Comparison of ENCODE assay signal across 8 cellular contexts in genomic region chrX:54639018-54639345, GRCh38.
DNase-seq lines count a peak whose midpoint lies in the region; ATAC-seq, FAIRE-seq and TF ChIP-seq lines count a peak whose summit lies in the region.

No MANE protein-coding gene starts in this region.

- H3K36me3 ChIP-seq in heart right ventricle (no peaks in the 10 kb centered on the region), GM12878 (ENCODE audit: control insufficient read depth in 2 of 2, insufficient read depth in 2 of 2, low read length in 1 of 2) (no peaks in the 10 kb centered on the region), mesenchymal stem cell (ENCODE audit: control insufficient read depth in 1 of 2, insufficient read depth in 2 of 2, low read depth in 1 of 2, low read length in 2 of 2) (no peaks in the 10 kb centered on the region), upper lobe of right lung (no peaks in the 10 kb centered on the region)

- TF ChIP-seq CTCF in heart right ventricle (IDR thresholded peaks at IDR 0.05): no peak
- no peak for TF ChIP-seq CTCF in GM12878 (IDR thresholded peaks at IDR 0.05 in 2 of 3, conservative IDR thresholded peaks at IDR 0.05 in 1 of 3; ENCODE audit: control insufficient read depth in 2 of 3, extremely low read depth in 1 of 3, insufficient read depth in 1 of 3, low read depth in 3 of 3, low read length in 3 of 3)
- TF ChIP-seq CTCF in upper lobe of right lung (IDR thresholded peaks at IDR 0.05): no peak

- POLR2A ChIA-PET in GM12878 (lab: Charles Lee): interaction anchor here (0.6 to 1.5 kb wide), 4 partner anchors 199 to 872 kb away, joined by 3 to 8 read pairs (median 6); partner anchors contain the start of genes APEX2 and TSR2

- intact Hi-C loops in heart right ventricle (cut with DNase I): loop anchor here in 3 of 10 donors (5.0 to 10.0 kb wide), 3 partner anchors 104 to 526 kb away; partner anchors contain the start of genes GNL3L (in 1 of the 3) and MAGED2 (in 1 of the 3)
- intact Hi-C loops in Right ventricle myocardium superior (cut with DNase I): no loop called here
- intact Hi-C loops in GM12878 (cut with micrococcal nuclease; ENCODE audit: unreplicated experiment): loop anchor here (5.0 kb wide), 2 partner anchors 418 to 597 kb away; partner anchors contain the start of gene PHF8
- intact Hi-C loops in upper lobe of right lung (cut with DNase I): no loop called here

- TSS peak; percentile 100 for BruUV-seq in GM12878 (replicated peaks; lab: Mats Ljungman, UMichigan)

- in situ Hi-C loops in GM12878 (cut with MboI): loop anchor here (10.0 kb wide), 1 partner anchor 366 kb away; the partner anchor contains the start of gene APEX2

- DNase-seq in heart right ventricle (no peak), Right ventricle myocardium superior (no peak), GM12878 (ENCODE audit: low read depth, low spot score) (no peak), mesenchymal stem cell (no peak), upper lobe of right lung (no peak), AG20443 (ENCODE audit: low spot score) (no peak), COLO829 (ENCODE audit: low spot score) (no peak)
- DNase-seq in stimulated activated CD8-positive, alpha-beta memory T cell treated with anti-CD3 and anti-CD28 coated beads, Interleukin-4, amount 100 ng/mL, for 48 hours: no peak

- ATAC-seq in heart right ventricle: no peak
- no peak for ATAC-seq in Right ventricle myocardium superior (ENCODE audit: poor library complexity)
- ATAC-seq in GM12878: no peak
- ATAC-seq in upper lobe of right lung: no peak

- no peak overlapping the region for H3K23ac ChIP-seq in mesenchymal stem cell (ENCODE audit: low read length in 2 of 2)

- no peak overlapping the region for H2BK12ac ChIP-seq in mesenchymal stem cell (ENCODE audit: low read length in 2 of 2)

- RAD21 ChIA-PET in GM12878 (lab: Charles Lee; ENCODE audit: unreplicated experiment): interaction anchor here (0.9 to 2.3 kb wide), 14 partner anchors 9 to 1594 kb away, joined by 3 to 14 read pairs (median 4); partner anchors contain the start of genes APEX2 and GNL3L

- CTCF ChIA-PET in GM12878 (lab: Yijun Ruan, JAX): interaction anchor here (0.7 to 3.6 kb wide), 5 partner anchors 9 to 595 kb away, joined by 3 to 18 read pairs (median 3); no protein-coding TSS in a partner anchor

- H4K20me1 ChIP-seq in GM12878 (ENCODE audit: control insufficient read depth, insufficient read depth): no peaks in the 10 kb centered on the region

- H3K79me1 ChIP-seq in mesenchymal stem cell (replicated peaks; ENCODE audit: low read length, poor library complexity, severe bottlenecking): no peaks in the 10 kb centered on the region

- no peak overlapping the region for H2AK5ac ChIP-seq in mesenchymal stem cell (ENCODE audit: low read length, severe bottlenecking)

- H3K18ac ChIP-seq in mesenchymal stem cell (ENCODE audit: low read depth in 1 of 2, low read length in 2 of 2): no peak overlapping the region

- no peak for FAIRE-seq in GM12878 (lab: Jason Lieb, UNC)

- peaks cover 0 to 6% (median 0%) of the 10 kb centered on the region in 11 donors for H3K9me3 ChIP-seq in heart right ventricle
- H3K9me3 ChIP-seq in GM12878 (replicated peaks; ENCODE audit: control insufficient read depth, insufficient read depth, low read length): no peaks in the 10 kb centered on the region
- H3K9me3 ChIP-seq in mesenchymal stem cell (ENCODE audit: control insufficient read depth, low read length): no peaks in the 10 kb centered on the region
- H3K9me3 ChIP-seq in upper lobe of right lung: no peaks in the 10 kb centered on the region

- H2AFZ ChIP-seq in GM12878 (ENCODE audit: control insufficient read depth, low read depth, low read length) (peak overlapping the region; percentile 26; the same call in 1 of the 2 replicates), mesenchymal stem cell (ENCODE audit: low read depth, low read length) (no peak overlapping the region)

- no peak overlapping the region for H3K14ac ChIP-seq in mesenchymal stem cell (ENCODE audit: low read length in 2 of 2)

- no peak overlapping the region for H3K4ac ChIP-seq in mesenchymal stem cell (ENCODE audit: low read depth in 1 of 2, low read length in 2 of 2)

- no peak for TF ChIP-seq EP300 in GM12878 (IDR thresholded peaks at IDR 0.05; ENCODE audit: borderline replicate concordance in 1 of 2, control insufficient read depth in 1 of 2, low read depth in 2 of 2, low read length in 2 of 2)

- H2BK120ac ChIP-seq in mesenchymal stem cell (ENCODE audit: low read depth, low read length): no peak overlapping the region

- H3K27ac ChIP-seq in heart right ventricle (peak overlapping the region; percentile 78 to 94 (median 90)), GM12878 (ENCODE audit: control insufficient read depth, insufficient read depth) (peak overlapping the region; percentile 86), mesenchymal stem cell (ENCODE audit: low read length, poor library complexity, severe bottlenecking) (peak overlapping the region; percentile 99), upper lobe of right lung (peak overlapping the region; percentile 89)

- H3K9ac ChIP-seq in GM12878 (ENCODE audit: control insufficient read depth, insufficient read depth, low read length): peak overlapping the region; percentile 48
- H3K9ac ChIP-seq in mesenchymal stem cell (ENCODE audit: low read length): peak overlapping the region; percentile 94

- no peaks in the 10 kb centered on the region for H3K79me2 ChIP-seq in GM12878 (ENCODE audit: control insufficient read depth, insufficient read depth, low read length)

- 35 to 39% methylated on average over 3 of the region's 3 CpGs for WGBS in heart right ventricle, 2 donors
- 47% methylated on average over 3 of the region's 3 CpGs for WGBS in GM12878 (ENCODE audit: insufficient coverage, insufficient replicate concordance, low lambda C conversion rate, missing lambda C conversion rate)
- no CpG with 5 or more reads among the region's 3 CpGs for WGBS in mesenchymal stem cell

- no peak overlapping the region for H2BK15ac ChIP-seq in mesenchymal stem cell (ENCODE audit: low read depth, poor library complexity, severe bottlenecking)

- H3K27me3 ChIP-seq in heart right ventricle (no peaks in the 10 kb centered on the region), GM12878 (replicated peaks in 1 of 2; ENCODE audit: control insufficient read depth in 2 of 2, insufficient read depth in 2 of 2, low read length in 1 of 2) (no peaks in the 10 kb centered on the region), mesenchymal stem cell (ENCODE audit: control insufficient read depth in 1 of 2, insufficient read depth in 1 of 2, low read length in 2 of 2) (no peaks in the 10 kb centered on the region), upper lobe of right lung (no peaks in the 10 kb centered on the region)

- H3K4me2 ChIP-seq in GM12878 (ENCODE audit: control insufficient read depth, insufficient read depth): no peak overlapping the region
- no peak overlapping the region for H3K4me2 ChIP-seq in mesenchymal stem cell (ENCODE audit: low read length, poor library complexity, severe bottlenecking)

- H3K4me3 ChIP-seq in heart right ventricle (peak overlapping the region in 9 of 10 donors; percentile 23 to 59 (median 53)), GM12878 (no peak overlapping the region), mesenchymal stem cell (ENCODE audit: insufficient read depth in 1 of 2, low read depth in 1 of 2, low read length in 2 of 2) (peak overlapping the region in 1 of 2 experiments; percentile 74), upper lobe of right lung (peak overlapping the region; percentile 44)

- H3K4me1 ChIP-seq in heart right ventricle (peaks cover 0 to 16% (median 4%) of the 10 kb centered on the region in 9 donors), GM12878 (ENCODE audit: control insufficient read depth, insufficient read depth, low read length) (no peaks in the 10 kb centered on the region), mesenchymal stem cell (ENCODE audit: control insufficient read depth, insufficient read depth, low read depth, low read length) (no peaks in the 10 kb centered on the region), upper lobe of right lung (no peaks in the 10 kb centered on the region)

- no peak overlapping the region for H2BK5ac ChIP-seq in mesenchymal stem cell (ENCODE audit: low read depth, low read length, poor library complexity, severe bottlenecking)

- TF ChIP-seq RAD21 in GM12878 (IDR thresholded peaks at IDR 0.05; ENCODE audit: insufficient read depth, low read depth, low read length): no peak

- SMC1A ChIA-PET in GM12878 (lab: Charles Lee; ENCODE audit: uncharacterized antibody, unreplicated experiment): interaction anchor here (0.7 to 2.1 kb wide), 9 partner anchors 27 to 596 kb away, joined by 3 to 5 read pairs (median 4); no protein-coding TSS in a partner anchor

- TF ChIP-seq POLR2A in GM12878 (IDR thresholded peaks at IDR 0.05; ENCODE audit: low read depth, low read length): no peak

- no peak overlapping the region for H4K91ac ChIP-seq in mesenchymal stem cell (ENCODE audit: low read length)

- H4K8ac ChIP-seq in mesenchymal stem cell (ENCODE audit: low read length): no peak overlapping the region

TF ChIP-seq in GM12878, 131 proteins besides CTCF, POLR2A, EP300 and RAD21 (continues in another document):
- TF ChIP-seq ZNF622 (IDR thresholded peaks at IDR 0.05) (no peak), SREBF2 (IDR thresholded peaks at IDR 0.05; ENCODE audit: low read length) (no peak), TBL1XR1 (IDR thresholded peaks at IDR 0.05; ENCODE audit: low read depth, low read length) (no peak), BMI1 (IDR thresholded peaks at IDR 0.05; ENCODE audit: borderline replicate concordance) (no peak), MEF2B (IDR thresholded peaks at IDR 0.05; ENCODE audit: partially characterized antibody, poor library complexity, severe bottlenecking) (no peak), TARDBP (IDR thresholded peaks at IDR 0.05; ENCODE audit: borderline replicate concordance) (no peak), SIX5 (IDR thresholded peaks at IDR 0.05; ENCODE audit: low read depth, low read length, severe bottlenecking) (no peak), ASH2L (IDR thresholded peaks at IDR 0.05; ENCODE audit: borderline replicate concordance, low read depth) (no peak)
